ENCODE assay signal across 9 cellular contexts in genomic region chr2:127080226-127080940, GRCh38. TPM values are rescaled to one million over a fixed set of nuclear protein-coding genes. Genes with fewer than 3 reads are reported as not detected.
DNase-seq lines count a peak whose midpoint lies in the region; ATAC-seq lines count a peak whose summit lies in the region.
"Had no signal": no experiment of that assay in that cellular context is flagged by ENCODE, and none has a peak within 500 bp of the region (broad histone marks: within the 10 kb centered on the region; RNA-seq: fewer than 3 reads in every experiment).

No MANE protein-coding gene starts in this region.

- no peaks in the 10 kb centered on the region for H3K36me3 ChIP-seq in adipocyte (ENCODE audit: control insufficient read depth, insufficient read depth, low read length, severe bottlenecking)

- peaks cover 2% of the 10 kb centered on the region for H3K36me3 Mint-ChIP-seq in IgD-negative memory B cell

- no peaks in the 10 kb centered on the region for H3K9me3 Mint-ChIP-seq in IgD-negative memory B cell

- peak overlapping the region; percentile 90 to 97 (median 94) for H3K4me3 Mint-ChIP-seq in IgD-negative memory B cell

- DNase-seq in adipocyte (ENCODE audit: low read depth) (no peak), sciatic nerve (ENCODE audit: low spot score) (no peak), NAMALWA (ENCODE audit: low spot score) (no peak), AG08396 (ENCODE audit: low spot score) (no peak)

- no peak overlapping the region for H3K4me3 ChIP-seq in adipocyte (ENCODE audit: low read length)
- peak overlapping the region in 6 of 7 experiments; percentile 15 to 36 (median 28) for H3K4me3 ChIP-seq in skin epidermis

- H3K4me1 Mint-ChIP-seq in IgD-negative memory B cell: peaks cover 24 to 58% (median 45%) of the 10 kb centered on the region in 3 donors

- peaks cover 72% of the 10 kb centered on the region for H3K4me1 ChIP-seq in adipocyte (ENCODE audit: control insufficient read depth, insufficient read depth, low read length)

- intact Hi-C loops in sciatic nerve (cut with DNase I): no loop called here

- H3K27me3 ChIP-seq in adipocyte (replicated peaks; ENCODE audit: control insufficient read depth, insufficient read depth, low read length): no peaks in the 10 kb centered on the region

- peak overlapping the region; percentile 80 for H3K9ac ChIP-seq in adipocyte (ENCODE audit: low read length)

- peaks cover 1% of the 10 kb centered on the region for H3K27me3 Mint-ChIP-seq in IgD-negative memory B cell

- H3K27ac ChIP-seq in skin epidermis: peak overlapping the region in 17 of 21 experiments; percentile 1 to 93 (median 71)
- H3K27ac ChIP-seq: HL-60 had no signal

- ATAC-seq in GM19351 (IDR thresholded peaks at IDR 0.05; ENCODE audit: unreplicated experiment): peak; percentile 19
- ATAC-seq in sciatic nerve: no peak
- ATAC-seq in HG03095 (IDR thresholded peaks at IDR 0.05; ENCODE audit: unreplicated experiment): no peak

- peak overlapping the region; percentile 96 to 99 (median 98) for H3K27ac Mint-ChIP-seq in IgD-negative memory B cell

- H3K9me3 ChIP-seq in adipocyte (ENCODE audit: control insufficient read depth, low read length): no peaks in the 10 kb centered on the region

RNA-seq across cellular contexts. Expression of gene BIN1, which starts 26.6 kb away (rescaled TPM):
- polyA plus RNA-seq in IgD-negative memory B cell: 175 TPM
- 62.8 TPM for total RNA-seq in sciatic nerve
